In the genomic region with DNA sequence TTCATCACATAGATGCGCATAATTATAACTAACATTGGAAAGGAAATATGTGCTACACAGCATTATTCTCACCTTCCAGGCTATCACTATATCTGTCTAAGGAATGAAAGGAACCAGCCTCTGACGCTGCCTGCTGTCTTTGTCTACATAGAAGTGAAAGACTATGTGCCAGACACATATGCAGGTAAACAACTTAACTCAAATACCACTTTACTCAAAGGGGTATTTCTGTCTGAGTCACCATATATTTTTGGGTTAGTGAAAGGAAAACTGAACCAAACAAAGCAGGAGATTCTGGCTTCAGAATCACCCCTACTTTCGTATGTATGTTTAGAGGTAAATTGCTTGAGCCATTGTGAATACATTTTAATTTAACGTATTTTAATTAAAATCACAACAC, we compare ENCODE assay signal across 13 cellular contexts.
A peak's percentile ranks its signal among the peaks of the same experiment; 100 is the strongest.
DNase-seq lines count a peak whose midpoint lies in the region; ATAC-seq lines count a peak whose summit lies in the region.
"Had no signal": no experiment of that assay in that cellular context is flagged by ENCODE, and none has a peak within 500 bp of the region (broad histone marks: within the 10 kb centered on the region; RNA-seq: fewer than 3 reads in every experiment).

No MANE protein-coding gene starts in this region.

- DNase-seq in medulla oblongata (ENCODE audit: extremely low spot score) (no peak), globus pallidus (ENCODE audit: low spot score) (no peak), NCI-H2081 (lab: John Stamatoyannopoulos, UW) (no peak), GF-D8 (lab: John Stamatoyannopoulos, UW) (no peak)
- DNase-seq: activated naive CD8-positive, alpha-beta T cell treated with anti-CD3 and anti-CD28 coated beads, Interleukin-2, amount 10 ng/mL, durations not matched to agents 7 days and 5 days; H9; left lung; NCI-H69; stimulated activated CD4-positive, alpha-beta T cell treated with anti-CD3 and anti-CD28 coated beads, Interleukin-4, amount 100 ng/mL, for 1 hour had no signal

- ATAC-seq in GM18502 (IDR thresholded peaks at IDR 0.05; ENCODE audit: poor library complexity, unreplicated experiment) = peak; percentile 93
- ATAC-seq in GM19452 (IDR thresholded peaks at IDR 0.05; ENCODE audit: unreplicated experiment) = peak; percentile 77
- ATAC-seq in HG02763 (IDR thresholded peaks at IDR 0.05; ENCODE audit: unreplicated experiment) = peak; percentile 88
- ATAC-seq in HG03439 (IDR thresholded peaks at IDR 0.05; ENCODE audit: unreplicated experiment) = peak; percentile 77
- ATAC-seq: left lung had no signal
